20 cellular contexts compared by ENCODE assay signal in the genomic region with DNA sequence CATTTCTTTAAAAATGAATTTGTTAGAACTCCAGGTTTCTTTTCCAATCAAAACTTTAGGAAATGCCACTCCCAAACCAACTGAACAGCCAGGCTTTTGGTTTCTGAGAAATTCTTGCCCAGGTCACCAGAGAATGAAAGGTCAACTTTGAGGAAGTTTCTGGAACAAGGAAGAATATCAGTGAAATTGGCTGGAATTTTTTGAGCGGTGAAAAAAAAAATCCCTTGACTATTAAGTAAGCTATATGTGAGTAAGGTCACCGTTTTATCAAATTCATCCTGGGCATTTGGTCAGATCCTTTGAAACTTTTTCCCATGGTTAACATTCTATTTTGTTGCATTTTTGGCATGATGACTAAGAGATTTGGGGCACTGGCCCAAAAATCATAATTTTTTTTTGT.
"Had no signal": no experiment of that assay in that cellular context is flagged by ENCODE, and none has a peak within 500 bp of the region (broad histone marks: within the 10 kb centered on the region; RNA-seq: fewer than 3 reads in every experiment).

No MANE protein-coding gene starts in this region.

- H3K9me3 Mint-ChIP-seq: activated CD8-positive, alpha-beta T cell treated with anti-CD3 and anti-CD28 coated beads for 36 hours; activated naive CD4-positive, alpha-beta T cell treated with anti-CD3 and anti-CD28 coated beads, Interleukin-2, amount 10 ng/mL, durations not matched to agents 7 days and 5 days; activated naive CD8-positive, alpha-beta T cell treated with anti-CD3 and anti-CD28 coated beads, Interleukin-2, amount 50 U/mL, for 24 hours; mesothelial cell of epicardium; naive thymus-derived CD8-positive, alpha-beta T cell; neural progenitor cell; stimulated activated naive CD8-positive, alpha-beta T cell treated with anti-CD3 and anti-CD28 coated beads, Interleukin-15, Interleukin-2, amounts not matched to agents 100 ng/mL and 50 ng/mL, for 24 hours had no signal

- H3K4me2 ChIP-seq: neural progenitor cell had no signal

- H3K36me3 Mint-ChIP-seq: activated CD8-positive, alpha-beta memory T cell treated with anti-CD3 and anti-CD28 coated beads, Interleukin-2, amount 10 ng/mL, durations not matched to agents 7 days and 5 days; activated naive CD4-positive, alpha-beta T cell treated with anti-CD3 and anti-CD28 coated beads, Interleukin-2, amount 10 ng/mL, durations not matched to agents 7 days and 5 days; mesothelial cell of epicardium; naive thymus-derived CD8-positive, alpha-beta T cell; neural progenitor cell had no signal

- DNase-seq: activated CD4-positive, alpha-beta T cell treated with anti-CD3 and anti-CD28 coated beads, Interleukin-2, amount 10 ng/mL, durations not matched to agents 24 days and 14 days; activated CD8-positive, alpha-beta memory T cell treated with anti-CD3 and anti-CD28 coated beads, Interleukin-2, amount 10 ng/mL, durations not matched to agents 7 days and 5 days; activated CD8-positive, alpha-beta T cell treated with anti-CD3 and anti-CD28 coated beads for 36 hours; activated effector memory CD4-positive, alpha-beta T cell treated with anti-CD3 and anti-CD28 coated beads, Interleukin-2, amount 50 U/mL, for 16 hours; activated naive CD4-positive, alpha-beta T cell treated with anti-CD3 and anti-CD28 coated beads, Interleukin-2, amount 10 ng/mL, durations not matched to agents 7 days and 5 days; activated naive CD8-positive, alpha-beta T cell treated with anti-CD3 and anti-CD28 coated beads, Interleukin-2, amount 50 U/mL, for 24 hours; activated T-cell treated with anti-CD3 and anti-CD28 coated beads for 4 hours; effector CD8-positive, alpha-beta T cell; mammary epithelial cell; naive thymus-derived CD8-positive, alpha-beta T cell; posterior cingulate gyrus; stimulated activated CD4-positive, alpha-beta T cell treated with anti-CD3 and anti-CD28 coated beads, Interleukin-12 subunit alpha, Interleukin-12 subunit beta, amount 100 ng/mL, for 4 hours; stimulated activated CD4-positive, alpha-beta T cell treated with anti-CD3 and anti-CD28 coated beads, Interleukin-4, amount 100 ng/mL, for 4 hours; tibial artery had no signal

- ATAC-seq: activated CD4-positive, CD25-positive, alpha-beta regulatory T cell treated with anti-CD3 and anti-CD28 coated beads, Interleukin-2, amount 50 U/mL, for 24 hours; activated CD8-positive, alpha-beta memory T cell treated with anti-CD3 and anti-CD28 coated beads, Interleukin-2, amount 10 ng/mL, durations not matched to agents 7 days and 5 days; activated CD8-positive, alpha-beta T cell treated with anti-CD3 and anti-CD28 coated beads for 36 hours; activated naive CD8-positive, alpha-beta T cell treated with anti-CD3 and anti-CD28 coated beads, Interleukin-2, amount 50 U/mL, for 24 hours; esophagus mucosa; naive thymus-derived CD8-positive, alpha-beta T cell had no signal

- H3K4me3 Mint-ChIP-seq: activated CD4-positive, alpha-beta T cell treated with anti-CD3 and anti-CD28 coated beads, Interleukin-2, amount 10 ng/mL, durations not matched to agents 24 days and 14 days; activated CD8-positive, alpha-beta memory T cell treated with anti-CD3 and anti-CD28 coated beads, Interleukin-2, amount 10 ng/mL, durations not matched to agents 7 days and 5 days; activated CD8-positive, alpha-beta T cell treated with anti-CD3 and anti-CD28 coated beads for 36 hours; activated naive CD4-positive, alpha-beta T cell treated with anti-CD3 and anti-CD28 coated beads, Interleukin-2, amount 10 ng/mL, durations not matched to agents 7 days and 5 days; activated naive CD8-positive, alpha-beta T cell treated with anti-CD3 and anti-CD28 coated beads, Interleukin-2, amount 50 U/mL, for 24 hours; mesothelial cell of epicardium; naive thymus-derived CD8-positive, alpha-beta T cell; neural progenitor cell; stimulated activated naive CD8-positive, alpha-beta T cell treated with anti-CD3 and anti-CD28 coated beads, Interleukin-15, Interleukin-2, amounts not matched to agents 100 ng/mL and 50 ng/mL, for 24 hours had no signal

- H3K9me3 ChIP-seq: tibial artery had no signal

- H3K27me3 ChIP-seq: cardiac muscle cell, neural progenitor cell, tibial artery had no signal

- H3K4me1 ChIP-seq: neural progenitor cell had no signal

- H3K27me3 Mint-ChIP-seq: activated naive CD4-positive, alpha-beta T cell treated with anti-CD3 and anti-CD28 coated beads, Interleukin-2, amount 10 ng/mL, durations not matched to agents 7 days and 5 days had no signal

- H3K27ac ChIP-seq: cardiac muscle cell, neural progenitor cell, tibial artery had no signal

- H3K4me3 ChIP-seq: cardiac muscle cell, neural progenitor cell, tibial artery had no signal

- H3K9ac ChIP-seq: neural progenitor cell had no signal

- H3K4me1 Mint-ChIP-seq: activated CD4-positive, alpha-beta T cell treated with anti-CD3 and anti-CD28 coated beads, Interleukin-2, amount 10 ng/mL, durations not matched to agents 24 days and 14 days; activated naive CD4-positive, alpha-beta T cell treated with anti-CD3 and anti-CD28 coated beads, Interleukin-2, amount 10 ng/mL, durations not matched to agents 7 days and 5 days; activated naive CD8-positive, alpha-beta T cell treated with anti-CD3 and anti-CD28 coated beads, Interleukin-2, amount 50 U/mL, for 24 hours; neural progenitor cell had no signal

- H3K36me3 ChIP-seq: cardiac muscle cell, neural progenitor cell, tibial artery had no signal

- H2AFZ ChIP-seq: neural progenitor cell had no signal

- H3K27ac Mint-ChIP-seq: activated CD4-positive, alpha-beta T cell treated with anti-CD3 and anti-CD28 coated beads, Interleukin-2, amount 10 ng/mL, durations not matched to agents 24 days and 14 days; activated CD8-positive, alpha-beta memory T cell treated with anti-CD3 and anti-CD28 coated beads, Interleukin-2, amount 10 ng/mL, durations not matched to agents 7 days and 5 days; activated CD8-positive, alpha-beta T cell treated with anti-CD3 and anti-CD28 coated beads for 36 hours; activated naive CD4-positive, alpha-beta T cell treated with anti-CD3 and anti-CD28 coated beads, Interleukin-2, amount 10 ng/mL, durations not matched to agents 7 days and 5 days; activated naive CD8-positive, alpha-beta T cell treated with anti-CD3 and anti-CD28 coated beads, Interleukin-2, amount 50 U/mL, for 24 hours; mesothelial cell of epicardium; naive thymus-derived CD8-positive, alpha-beta T cell; neural progenitor cell; stimulated activated naive CD8-positive, alpha-beta T cell treated with anti-CD3 and anti-CD28 coated beads, Interleukin-15, Interleukin-2, amounts not matched to agents 100 ng/mL and 50 ng/mL, for 24 hours had no signal
